In the genomic region with DNA sequence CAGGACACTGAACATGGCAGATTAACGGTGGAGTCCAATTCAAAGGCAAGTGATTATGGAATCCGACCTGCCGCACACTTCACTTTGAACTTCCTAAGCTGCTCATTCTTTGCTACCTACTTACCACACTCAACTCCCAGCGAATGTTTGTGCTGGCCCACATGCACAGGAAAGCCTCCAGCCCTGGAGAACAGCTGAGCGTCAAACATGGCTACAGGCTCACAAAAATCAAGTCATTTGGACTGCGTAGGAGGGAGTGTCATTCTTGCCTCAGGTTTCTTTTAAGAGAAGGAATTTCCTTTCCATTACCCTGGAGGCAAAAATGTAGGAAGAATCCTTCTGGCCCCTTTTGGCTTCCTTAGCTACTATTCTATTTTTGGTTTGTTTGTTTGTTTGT, we compare ENCODE assay signal across 25 cellular contexts.
"Had no signal": no experiment of that assay in that cellular context is flagged by ENCODE, and none has a peak within 500 bp of the region (broad histone marks: within the 10 kb centered on the region; RNA-seq: fewer than 3 reads in every experiment).

No MANE protein-coding gene starts in this region.

- H3K4me1 Mint-ChIP-seq: natural killer cell; nephron; stimulated activated naive B cell treated with anti-CD40 and anti-IgM and Interleukin-4, amounts not matched to agents 10 μg/mL and 1 μg/mL and 100 μg/mL, for 72 hours had no signal

- H3K27ac ChIP-seq: neural progenitor cell, neutrophil, ovary, parathyroid adenoma, psoas muscle, right lobe of liver, sigmoid colon, stomach, thoracic aorta, thyroid gland, tibial nerve, upper lobe of right lung, uterus had no signal

- DNase-seq: naive thymus-derived CD4-positive, alpha-beta T cell; natural killer cell; nucleus accumbens; ovary; posterior cingulate gyrus; psoas muscle; right cardiac atrium; right lobe of liver; sigmoid colon; stimulated activated naive B cell treated with anti-CD40 and anti-IgM and Interleukin-4, amounts not matched to agents 10 μg/mL and 1 μg/mL and 100 μg/mL, for 72 hours; stimulated activated naive CD4-positive, alpha-beta T cell treated with Interleukin-2 at 50 U/mL for 16 hours; stomach; upper lobe of right lung; uterus had no signal

- H3K36me3 ChIP-seq: neural progenitor cell, neutrophil, ovary, right lobe of liver, sigmoid colon, stomach, thoracic aorta, thyroid gland, tibial nerve, upper lobe of right lung, uterus had no signal

- H3K9me3 ChIP-seq: neutrophil, ovary, psoas muscle, right lobe of liver, thoracic aorta, thyroid gland, uterus had no signal

- H3K4me3 Mint-ChIP-seq: naive thymus-derived CD4-positive, alpha-beta T cell; natural killer cell; nephron; neural progenitor cell; stimulated activated effector memory CD8-positive, alpha-beta T cell treated with anti-CD3 and anti-CD28 coated beads, Interleukin-12 subunit alpha, Interleukin-12 subunit beta, amount 100 ng/mL, for 72 hours; stimulated activated naive B cell treated with anti-CD40 and anti-IgM and Interleukin-4, amounts not matched to agents 10 μg/mL and 1 μg/mL and 100 μg/mL, for 72 hours; stimulated activated naive CD8-positive, alpha-beta T cell treated with anti-CD3 and anti-CD28 coated beads, Interleukin-15, Interleukin-2, amounts not matched to agents 100 ng/mL and 50 ng/mL, for 24 hours; type B pancreatic cell had no signal

- H3K4me2 ChIP-seq: neural progenitor cell had no signal

- H3K79me2 ChIP-seq: parathyroid adenoma had no signal

- H3K27ac Mint-ChIP-seq: naive thymus-derived CD4-positive, alpha-beta T cell; natural killer cell; nephron; neural progenitor cell; progenitor cell of endocrine pancreas; stimulated activated effector memory CD8-positive, alpha-beta T cell treated with anti-CD3 and anti-CD28 coated beads, Interleukin-12 subunit alpha, Interleukin-12 subunit beta, amount 100 ng/mL, for 72 hours; stimulated activated naive B cell treated with anti-CD40 and anti-IgM and Interleukin-4, amounts not matched to agents 10 μg/mL and 1 μg/mL and 100 μg/mL, for 72 hours; stimulated activated naive CD8-positive, alpha-beta T cell treated with anti-CD3 and anti-CD28 coated beads, Interleukin-15, Interleukin-2, amounts not matched to agents 100 ng/mL and 50 ng/mL, for 24 hours; type B pancreatic cell had no signal

- H2AFZ ChIP-seq: neural progenitor cell, parathyroid adenoma had no signal

- H3K4me1 ChIP-seq: neural progenitor cell, parathyroid adenoma, psoas muscle, right lobe of liver, sigmoid colon, stomach, thyroid gland, tibial nerve, upper lobe of right lung, uterus had no signal

- H3K27me3 Mint-ChIP-seq: progenitor cell of endocrine pancreas had no signal

- H3K4me3 ChIP-seq: neural progenitor cell, ovary, psoas muscle, right lobe of liver, sigmoid colon, stomach, thoracic aorta, thyroid gland, tibial nerve, upper lobe of right lung, uterus had no signal

- ATAC-seq: naive thymus-derived CD4-positive, alpha-beta T cell; natural killer cell; right cardiac atrium had no signal

- H3K27me3 ChIP-seq: neural progenitor cell, neutrophil, ovary, right lobe of liver, sigmoid colon, stomach, thyroid gland, tibial nerve, upper lobe of right lung, uterus had no signal

- H3K36me3 Mint-ChIP-seq: natural killer cell; neural progenitor cell; stimulated activated effector memory CD8-positive, alpha-beta T cell treated with anti-CD3 and anti-CD28 coated beads, Interleukin-12 subunit alpha, Interleukin-12 subunit beta, amount 100 ng/mL, for 72 hours; stimulated activated naive B cell treated with anti-CD40 and anti-IgM and Interleukin-4, amounts not matched to agents 10 μg/mL and 1 μg/mL and 100 μg/mL, for 72 hours; type B pancreatic cell had no signal
